In the genomic region with DNA sequence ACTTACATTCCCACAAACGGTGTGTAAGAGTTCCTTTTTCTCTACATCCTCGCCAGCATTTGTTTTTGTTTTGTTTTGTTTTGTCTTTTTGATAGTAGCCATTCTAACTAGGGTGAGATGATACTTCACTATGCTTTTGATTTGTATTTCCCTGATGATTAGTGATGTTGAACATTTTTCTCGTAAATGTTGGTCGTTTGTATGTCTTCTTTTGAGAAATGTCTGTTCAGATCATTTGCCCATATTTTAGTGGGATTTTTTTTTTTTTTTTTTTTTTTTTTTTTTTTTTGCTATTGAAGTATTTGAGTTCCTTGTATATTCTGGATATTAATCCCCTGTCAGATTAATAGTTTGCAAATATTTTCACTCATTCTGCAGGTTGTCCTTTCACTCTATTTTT, we compare ENCODE assay signal across 29 cellular contexts.
"Had no signal": no experiment of that assay in that cellular context is flagged by ENCODE, and none has a peak within 500 bp of the region (broad histone marks: within the 10 kb centered on the region; RNA-seq: fewer than 3 reads in every experiment).

No MANE protein-coding gene starts in this region.

- H3K4me3 ChIP-seq: psoas muscle, right lobe of liver, sigmoid colon, stomach, thoracic aorta, thyroid gland, tibial nerve, upper lobe of left lung, vagina had no signal

- ATAC-seq: natural killer cell treated with Interleukin-12 subunit alpha and Interleukin-12 subunit beta and Interleukin-15 and Interleukin-18, amount 100 ng/mL, for 72 hours; psoas muscle; right cardiac atrium; right lobe of liver; stimulated activated effector memory CD8-positive, alpha-beta T cell treated with anti-CD3 and anti-CD28 coated beads, Interleukin-12 subunit alpha, Interleukin-12 subunit beta, amount 100 ng/mL, for 72 hours; stimulated activated naive B cell treated with anti-CD40 and anti-IgM and Interleukin-4, amounts not matched to agents 10 μg/mL and 1 μg/mL and 100 μg/mL, for 72 hours had no signal

- DNase-seq: nephron progenitor cell; nucleus accumbens; posterior cingulate gyrus; psoas muscle; right cardiac atrium; right lobe of liver; sigmoid colon; small intestine; stimulated activated CD4-positive, alpha-beta T cell treated with anti-CD3 and anti-CD28 coated beads, Interleukin-15, amount 100 ng/mL, for 24 hours; stimulated activated CD4-positive, alpha-beta T cell treated with anti-CD3 and anti-CD28 coated beads, Interleukin-2, amount 100 ng/mL, for 24 hours; stimulated activated CD4-positive, alpha-beta T cell treated with anti-CD3 and anti-CD28 coated beads, Interleukin-2, amount 100 ng/mL, for 48 hours; stimulated activated CD4-positive, alpha-beta T cell treated with anti-CD3 and anti-CD28 coated beads, Interleukin-4, amount 100 ng/mL, for 24 hours; stimulated activated naive B cell treated with anti-CD40 and anti-IgM and Interleukin-4, amounts not matched to agents 10 μg/mL and 1 μg/mL and 100 μg/mL, for 72 hours; stimulated activated naive CD4-positive, alpha-beta T cell treated with Interleukin-2 at 50 U/mL for 16 hours; stomach; thyroid gland; trophoblast cell; upper lobe of left lung had no signal

- FAIRE-seq: small intestine, urothelium cell line had no signal

- H3K27me3 Mint-ChIP-seq: progenitor cell of endocrine pancreas had no signal

- H3K4me1 Mint-ChIP-seq: nephron progenitor cell; neural crest cell; stimulated activated effector memory CD8-positive, alpha-beta T cell treated with anti-CD3 and anti-CD28 coated beads, Interleukin-12 subunit alpha, Interleukin-12 subunit beta, amount 100 ng/mL, for 72 hours had no signal

- H3K9me3 ChIP-seq: neutrophil, right lobe of liver, sigmoid colon, thoracic aorta, thyroid gland, vagina had no signal

- H3K27ac ChIP-seq: neutrophil, parathyroid adenoma, psoas muscle, right lobe of liver, sigmoid colon, stomach, thoracic aorta, thyroid gland, tibial nerve, upper lobe of left lung, vagina had no signal

- H3K4me1 ChIP-seq: parathyroid adenoma, psoas muscle, right lobe of liver, sigmoid colon, stomach, thyroid gland, tibial nerve, upper lobe of left lung, vagina had no signal

- H3K27ac Mint-ChIP-seq: natural killer cell treated with Interleukin-12 subunit alpha and Interleukin-12 subunit beta and Interleukin-15 and Interleukin-18, amount 100 ng/mL, for 72 hours; nephron progenitor cell; progenitor cell of endocrine pancreas; stimulated activated effector memory CD8-positive, alpha-beta T cell treated with anti-CD3 and anti-CD28 coated beads, Interleukin-12 subunit alpha, Interleukin-12 subunit beta, amount 100 ng/mL, for 72 hours; stimulated activated naive B cell treated with anti-CD40 and anti-IgM and Interleukin-4, amounts not matched to agents 10 μg/mL and 1 μg/mL and 100 μg/mL, for 72 hours; stimulated activated naive CD8-positive, alpha-beta T cell treated with anti-CD3 and anti-CD28 coated beads, Interleukin-15, Interleukin-2, amounts not matched to agents 100 ng/mL and 50 ng/mL, for 24 hours had no signal

- H3K36me3 ChIP-seq: neutrophil, right lobe of liver, sigmoid colon, stomach, thoracic aorta, thyroid gland, tibial nerve, upper lobe of left lung, vagina had no signal

- H3K36me3 Mint-ChIP-seq: stimulated activated effector memory CD8-positive, alpha-beta T cell treated with anti-CD3 and anti-CD28 coated beads, Interleukin-12 subunit alpha, Interleukin-12 subunit beta, amount 100 ng/mL, for 72 hours had no signal

- H3K4me3 Mint-ChIP-seq: natural killer cell treated with Interleukin-12 subunit alpha and Interleukin-12 subunit beta and Interleukin-15 and Interleukin-18, amount 100 ng/mL, for 72 hours; nephron progenitor cell; neural crest cell; stimulated activated effector memory CD8-positive, alpha-beta T cell treated with anti-CD3 and anti-CD28 coated beads, Interleukin-12 subunit alpha, Interleukin-12 subunit beta, amount 100 ng/mL, for 72 hours; stimulated activated naive B cell treated with anti-CD40 and anti-IgM and Interleukin-4, amounts not matched to agents 10 μg/mL and 1 μg/mL and 100 μg/mL, for 72 hours; stimulated activated naive CD8-positive, alpha-beta T cell treated with anti-CD3 and anti-CD28 coated beads, Interleukin-15, Interleukin-2, amounts not matched to agents 100 ng/mL and 50 ng/mL, for 24 hours had no signal

- H3K27me3 ChIP-seq: neutrophil, right lobe of liver, sigmoid colon, stomach, thyroid gland, tibial nerve, upper lobe of left lung, vagina had no signal
